10 cellular contexts compared by ENCODE assay signal in genomic region chr11:12156301-12157140, GRCh38. TPM values are rescaled to one million over a fixed set of nuclear protein-coding genes. Genes with fewer than 3 reads are reported as not detected.
DNase-seq lines count a peak whose midpoint lies in the region; ATAC-seq and TF ChIP-seq lines count a peak whose summit lies in the region.
"Had no signal": no experiment of that assay in that cellular context is flagged by ENCODE, and none has a peak within 500 bp of the region (broad histone marks: within the 10 kb centered on the region; RNA-seq: fewer than 3 reads in every experiment).

No MANE protein-coding gene starts in this region.

- 78 to 92% methylated on average over 2 to 6 of the region's 7 CpGs for WGBS in upper lobe of left lung, 2 donors

- H3K4me1 Mint-ChIP-seq in activated naive CD4-positive, alpha-beta T cell treated with anti-CD3 and anti-CD28 coated beads, Interleukin-2, amount 10 ng/mL, durations not matched to agents 7 days and 5 days, result peaks cover 64% of the 10 kb centered on the region
- peaks cover 83% of the 10 kb centered on the region for H3K4me1 Mint-ChIP-seq in activated naive CD8-positive, alpha-beta T cell treated with anti-CD3 and anti-CD28 coated beads, Interleukin-2, amount 50 U/mL, for 24 hours
- peaks cover 6% of the 10 kb centered on the region for H3K4me1 Mint-ChIP-seq in glutamatergic neuron (ENCODE audit: low read depth, unreplicated experiment)

- H3K4me3 ChIP-seq in muscle layer of colon (ENCODE audit: low read depth in 1 of 2, low read length in 2 of 2) (peak overlapping the region in 1 of 2 donors; percentile 8), upper lobe of left lung (no peak overlapping the region)
- H3K4me3 ChIP-seq: prostate gland had no signal

- no peak for DNase-seq in activated naive CD4-positive, alpha-beta T cell treated with anti-CD3 and anti-CD28 coated beads, Interleukin-2, amount 10 ng/mL, durations not matched to agents 7 days and 5 days
- DNase-seq in activated naive CD4-positive, alpha-beta T cell treated with Interleukin-2 at 50 U/mL for 16 hours, result no peak
- no peak for DNase-seq in activated naive CD8-positive, alpha-beta T cell treated with anti-CD3 and anti-CD28 coated beads, Interleukin-2, amount 50 U/mL, for 24 hours
- DNase-seq in upper lobe of left lung, result peak in 1 of 2 donors; percentile 46
- DNase-seq in GOT3 (lab: John Stamatoyannopoulos, UW), result no peak
- DNase-seq in glutamatergic neuron, result no peak
- DNase-seq: NCI-H2171 had no signal

- H3K9me3 Mint-ChIP-seq in activated naive CD4-positive, alpha-beta T cell treated with anti-CD3 and anti-CD28 coated beads, Interleukin-2, amount 10 ng/mL, durations not matched to agents 7 days and 5 days, result peaks cover 2% of the 10 kb centered on the region
- H3K9me3 Mint-ChIP-seq in activated naive CD8-positive, alpha-beta T cell treated with anti-CD3 and anti-CD28 coated beads, Interleukin-2, amount 50 U/mL, for 24 hours, result no peaks in the 10 kb centered on the region
- H3K9me3 Mint-ChIP-seq in glutamatergic neuron (ENCODE audit: unreplicated experiment), result peaks cover 5% of the 10 kb centered on the region

- H3K27me3 Mint-ChIP-seq in activated naive CD4-positive, alpha-beta T cell treated with anti-CD3 and anti-CD28 coated beads, Interleukin-2, amount 10 ng/mL, durations not matched to agents 7 days and 5 days, result no peaks in the 10 kb centered on the region
- no peaks in the 10 kb centered on the region for H3K27me3 Mint-ChIP-seq in activated naive CD8-positive, alpha-beta T cell treated with anti-CD3 and anti-CD28 coated beads, Interleukin-2, amount 50 U/mL, for 24 hours
- no peaks in the 10 kb centered on the region for H3K27me3 Mint-ChIP-seq in glutamatergic neuron (ENCODE audit: unreplicated experiment)

- no peak overlapping the region for H3K4me3 Mint-ChIP-seq in activated naive CD4-positive, alpha-beta T cell treated with anti-CD3 and anti-CD28 coated beads, Interleukin-2, amount 10 ng/mL, durations not matched to agents 7 days and 5 days
- H3K4me3 Mint-ChIP-seq in activated naive CD8-positive, alpha-beta T cell treated with anti-CD3 and anti-CD28 coated beads, Interleukin-2, amount 50 U/mL, for 24 hours, result peak overlapping the region; percentile 66
- H3K4me3 Mint-ChIP-seq in glutamatergic neuron (ENCODE audit: unreplicated experiment), result no peak overlapping the region

- H3K36me3 Mint-ChIP-seq in activated naive CD4-positive, alpha-beta T cell treated with anti-CD3 and anti-CD28 coated beads, Interleukin-2, amount 10 ng/mL, durations not matched to agents 7 days and 5 days, result peaks cover 12% of the 10 kb centered on the region
- H3K36me3 Mint-ChIP-seq in activated naive CD8-positive, alpha-beta T cell treated with anti-CD3 and anti-CD28 coated beads, Interleukin-2, amount 50 U/mL, for 24 hours (ENCODE audit: low read depth), result peaks cover 19% of the 10 kb centered on the region
- no peaks in the 10 kb centered on the region for H3K36me3 Mint-ChIP-seq in glutamatergic neuron (ENCODE audit: unreplicated experiment)

- H3K9me3 ChIP-seq in muscle layer of colon (ENCODE audit: low read length) (no peaks in the 10 kb centered on the region), upper lobe of left lung (no peaks in the 10 kb centered on the region)
- H3K9me3 ChIP-seq: prostate gland had no signal

- CTCF ChIA-PET in activated naive CD4-positive, alpha-beta T cell treated with anti-CD3 and anti-CD28 coated beads, Interleukin-2, amount 10 ng/mL, durations not matched to agents 7 days and 5 days (lab: Charles Lee), result interaction anchor here (0.9 to 4.0 kb wide), 5 partner anchors 9 to 109 kb away, joined by 3 to 19 read pairs (median 6); no protein-coding TSS in a partner anchor

- TF ChIP-seq POLR2A in upper lobe of left lung (IDR thresholded peaks at IDR 0.05), result no peak

- H3K36me3 ChIP-seq in muscle layer of colon (ENCODE audit: insufficient read depth, low read length), result peaks cover 15% of the 10 kb centered on the region
- peaks cover 0 to 8% (median 4%) of the 10 kb centered on the region in 4 donors for H3K36me3 ChIP-seq in upper lobe of left lung
- H3K36me3 ChIP-seq: prostate gland had no signal

- TF ChIP-seq CTCF in upper lobe of left lung (IDR thresholded peaks at IDR 0.05) (no peak), glutamatergic neuron (IDR thresholded peaks at IDR 0.05; ENCODE audit: partially characterized antibody, unreplicated experiment) (no peak)

- H3K27me3 ChIP-seq in muscle layer of colon (ENCODE audit: control insufficient read depth in 1 of 2, insufficient read depth in 2 of 2, low read length in 2 of 2), result no peaks in the 10 kb centered on the region
- no peaks in the 10 kb centered on the region for H3K27me3 ChIP-seq in upper lobe of left lung

- no peak for ATAC-seq in activated naive CD8-positive, alpha-beta T cell treated with anti-CD3 and anti-CD28 coated beads, Interleukin-2, amount 50 U/mL, for 24 hours
- ATAC-seq in upper lobe of left lung (ENCODE audit: low FRiP score in 2 of 2) (peak in 1 of 2 donors; percentile 13), HG02678 (IDR thresholded peaks at IDR 0.05; ENCODE audit: unreplicated experiment) (no peak)

- peak overlapping the region; percentile 86 for H3K27ac Mint-ChIP-seq in activated naive CD4-positive, alpha-beta T cell treated with anti-CD3 and anti-CD28 coated beads, Interleukin-2, amount 10 ng/mL, durations not matched to agents 7 days and 5 days
- peak overlapping the region; percentile 91 for H3K27ac Mint-ChIP-seq in activated naive CD8-positive, alpha-beta T cell treated with anti-CD3 and anti-CD28 coated beads, Interleukin-2, amount 50 U/mL, for 24 hours
- H3K27ac Mint-ChIP-seq in glutamatergic neuron (ENCODE audit: unreplicated experiment), result no peak overlapping the region

- peaks cover 60% of the 10 kb centered on the region for H3K4me1 ChIP-seq in muscle layer of colon (ENCODE audit: insufficient read depth, low read length)
- H3K4me1 ChIP-seq in upper lobe of left lung, result peaks cover 31 to 45% (median 41%) of the 10 kb centered on the region in 4 donors
- H3K4me1 ChIP-seq: prostate gland had no signal

- H3K9ac ChIP-seq in muscle layer of colon (ENCODE audit: low read length), result no peak overlapping the region

- TF ChIP-seq EP300 in upper lobe of left lung (IDR thresholded peaks at IDR 0.05), result no peak

- H3K27ac ChIP-seq in muscle layer of colon (ENCODE audit: low read depth, low read length) (peak overlapping the region; percentile 71), upper lobe of left lung (peak overlapping the region; percentile 11 to 70 (median 56))
- H3K27ac ChIP-seq: prostate gland had no signal

RNA-seq across cellular contexts. Expression of gene MICAL2, which starts 46.1 kb away (rescaled TPM):
- total RNA-seq in upper lobe of left lung, result 100 to 1,000 TPM; 138 to 327 (median 175) TPM
- total RNA-seq in glutamatergic neuron (ENCODE audit: unreplicated experiment), result 4.4 TPM

Comparison
In these comparisons a context has a peak if more than half of its experiments do, and no peak if none do; other contexts are left out.
1. RNA of gene MICAL2, which starts 46.1 kb away (total RNA-seq): 138 to 327 TPM in upper lobe of left lung; 4.4 TPM in glutamatergic neuron (single experiment); every median in the first group is over 10 times any median in the second.